Comparison of ENCODE assay signal across 17 cellular contexts in the genomic region with DNA sequence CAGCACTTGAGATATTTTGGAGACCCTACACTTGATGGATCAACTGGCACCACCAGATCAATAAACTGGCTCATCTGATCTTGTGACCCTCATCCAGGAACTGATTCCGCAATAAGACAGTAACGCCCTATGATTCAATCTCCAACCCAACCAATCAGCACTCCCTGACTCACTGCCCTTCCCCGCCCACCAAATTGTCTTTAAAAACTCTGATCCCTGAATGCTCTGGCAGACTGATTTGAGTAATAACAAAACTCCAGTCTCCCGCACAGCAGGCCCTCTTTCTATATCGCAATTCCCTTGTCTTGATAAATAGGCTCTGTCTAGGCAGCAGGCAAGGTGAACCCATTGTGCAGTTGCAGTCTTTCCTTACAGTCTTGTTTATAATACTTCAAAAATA.
"Had no signal": no experiment of that assay in that cellular context is flagged by ENCODE, and none has a peak within 500 bp of the region (broad histone marks: within the 10 kb centered on the region; RNA-seq: fewer than 3 reads in every experiment).

No MANE protein-coding gene starts in this region.

- H3K36me3 ChIP-seq: gastroesophageal sphincter had no signal

- DNase-seq: activated CD4-positive, alpha-beta T cell treated with anti-CD3 and anti-CD28 coated beads, Interleukin-2, amount 50 U/mL, for 1 hour; activated naive CD8-positive, alpha-beta T cell treated with anti-CD3 and anti-CD28 coated beads for 36 hours; amygdala; cerebellar nuclear complex; effector CD8-positive, alpha-beta T cell; left colon; midbrain; stimulated activated naive CD8-positive, alpha-beta T cell treated with anti-CD3 and anti-CD28 coated beads, Interleukin-15, amount 100 ng/mL, for 72 hours; T-helper 9 cell had no signal

- H3K4me1 Mint-ChIP-seq: activated naive CD8-positive, alpha-beta T cell treated with anti-CD3 and anti-CD28 coated beads for 36 hours; brain; stimulated activated naive CD8-positive, alpha-beta T cell treated with anti-CD3 and anti-CD28 coated beads, Interleukin-15, amount 100 ng/mL, for 72 hours had no signal

- H3K9me3 ChIP-seq: gastroesophageal sphincter had no signal

- H3K27me3 ChIP-seq: gastroesophageal sphincter had no signal

- H3K36me3 Mint-ChIP-seq: activated naive CD8-positive, alpha-beta T cell treated with anti-CD3 and anti-CD28 coated beads for 36 hours; brain; type B pancreatic cell had no signal

- H3K27ac Mint-ChIP-seq: activated naive CD8-positive, alpha-beta T cell treated with anti-CD3 and anti-CD28 coated beads for 36 hours; activated T-helper 1 cell treated with anti-CD3 and anti-CD28 coated beads, Interleukin-12 subunit alpha, Interleukin-12 subunit beta, Interleukin-2, Interleukin-4 antibody, amounts not matched to agents 30 ng/mL and 10 ng/mL and 1 ng/mL, durations not matched to agents 14 hours and 24 hours and 36 hours; stimulated activated naive CD8-positive, alpha-beta T cell treated with anti-CD3 and anti-CD28 coated beads, Interleukin-15, amount 100 ng/mL, for 72 hours; type B pancreatic cell had no signal

- H3K27me3 Mint-ChIP-seq: activated naive CD8-positive, alpha-beta T cell treated with anti-CD3 and anti-CD28 coated beads for 36 hours; stimulated activated naive CD8-positive, alpha-beta T cell treated with anti-CD3 and anti-CD28 coated beads, Interleukin-15, amount 100 ng/mL, for 72 hours; type B pancreatic cell had no signal

- ATAC-seq: activated CD4-positive, CD25-positive, alpha-beta regulatory T cell treated with anti-CD3 and anti-CD28 coated beads, Interleukin-2, amount 50 U/mL, for 24 hours; gastroesophageal sphincter; left colon; sciatic nerve; stimulated activated naive CD8-positive, alpha-beta T cell treated with anti-CD3 and anti-CD28 coated beads, Interleukin-15, amount 100 ng/mL, for 72 hours had no signal

- H3K4me3 ChIP-seq: gastroesophageal sphincter, lung had no signal

- H3K4me3 Mint-ChIP-seq: activated naive CD8-positive, alpha-beta T cell treated with anti-CD3 and anti-CD28 coated beads for 36 hours; activated T-helper 1 cell treated with anti-CD3 and anti-CD28 coated beads, Interleukin-12 subunit alpha, Interleukin-12 subunit beta, Interleukin-2, Interleukin-4 antibody, amounts not matched to agents 30 ng/mL and 10 ng/mL and 1 ng/mL, durations not matched to agents 14 hours and 24 hours and 36 hours; brain; stimulated activated naive CD8-positive, alpha-beta T cell treated with anti-CD3 and anti-CD28 coated beads, Interleukin-15, amount 100 ng/mL, for 72 hours; type B pancreatic cell had no signal

- H3K9me3 Mint-ChIP-seq: brain had no signal

- H3K27ac ChIP-seq: epithelial cell of prostate, gastroesophageal sphincter had no signal

- H3K4me1 ChIP-seq: gastroesophageal sphincter had no signal
